In genomic region chr1:8915446-8915845, GRCh38 we compare ENCODE assay signal across 1 cellular context.
TF ChIP-seq lines count a peak whose summit lies in the region.

No MANE protein-coding gene starts in this region.

TF ChIP-seq in K562, 482 proteins besides CTCF, POLR2A, EP300 and RAD21:
- peak; percentile 90 for TF ChIP-seq PKNOX1 (IDR thresholded peaks at IDR 0.05)
- no peak for TF ChIP-seq RBM15 (IDR thresholded peaks at IDR 0.05; ENCODE audit: insufficient read depth, low read length)
- TF ChIP-seq RHOXF2B (CRISPR knock-in tag; conservative IDR thresholded peaks at IDR 0.05) = no peak
- no peak for TF ChIP-seq TCF3 (CRISPR knock-in tag; IDR thresholded peaks at IDR 0.05)
- no peak for TF ChIP-seq PTTG1 (tag; IDR thresholded peaks at IDR 0.05; ENCODE audit: low read depth)
- TF ChIP-seq E2F6 (IDR thresholded peaks at IDR 0.05; ENCODE audit: borderline replicate concordance in 1 of 2, extremely low read depth in 1 of 2, insufficient read depth in 1 of 2, insufficient read length in 1 of 2, low read depth in 1 of 2, low read length in 1 of 2, poor library complexity in 1 of 2, severe bottlenecking in 1 of 2) = no peak
- TF ChIP-seq RERE (CRISPR knock-in tag; IDR thresholded peaks at IDR 0.05; ENCODE audit: borderline replicate concordance) = no peak
- no peak for TF ChIP-seq ZNF224 (CRISPR knock-in tag; IDR thresholded peaks at IDR 0.05)
- peak; percentile 14 for TF ChIP-seq MEIS2 (IDR thresholded peaks at IDR 0.05; ENCODE audit: partially characterized antibody)
- TF ChIP-seq CSDE1 (IDR thresholded peaks at IDR 0.05) = no peak
